In genomic region chr11:6667733-6668374, GRCh38 we compare ENCODE assay signal across 8 cellular contexts. TPM values are rescaled to one million over a fixed set of nuclear protein-coding genes. Genes with fewer than 3 reads are reported as not detected.
A peak's percentile ranks its signal among the peaks of the same experiment; 100 is the strongest.
DNase-seq lines count a peak whose midpoint lies in the region; ATAC-seq and TF ChIP-seq lines count a peak whose summit lies in the region.

No MANE protein-coding gene starts in this region.

- ATAC-seq in HG03342 (IDR thresholded peaks at IDR 0.05; ENCODE audit: unreplicated experiment), result peak; percentile 48
- ATAC-seq in psoas muscle, result no peak

- H3K4me1 Mint-ChIP-seq in activated naive CD4-positive, alpha-beta T cell treated with anti-CD3 and anti-CD28 coated beads for 36 hours (ENCODE audit: low read depth), result peaks cover 63% of the 10 kb centered on the region
- peaks cover 51% of the 10 kb centered on the region for H3K4me1 Mint-ChIP-seq in T-helper 2 cell treated with Interferon-gamma antibody and Interleukin-4, amounts not matched to agents 5 μg/mL and 100 μg/mL, for 36 hours (ENCODE audit: low read depth)

- TF ChIP-seq POLR2A in esophagus squamous epithelium (IDR thresholded peaks at IDR 0.05), result no peak

- no peak overlapping the region for H3K4me3 ChIP-seq in esophagus squamous epithelium
- H3K4me3 ChIP-seq in psoas muscle, result no peak overlapping the region

- WGBS in esophagus squamous epithelium, 2 donors, result 67 to 70% methylated on average over 3 of the region's 3 CpGs
- WGBS in psoas muscle, 3 donors, result 74 to 77% (median 76%) methylated on average over 3 of the region's 3 CpGs

- H3K27ac Mint-ChIP-seq in activated naive CD4-positive, alpha-beta T cell treated with anti-CD3 and anti-CD28 coated beads for 36 hours, result peak overlapping the region; percentile 28
- peak overlapping the region; percentile 38 for H3K27ac Mint-ChIP-seq in T-helper 2 cell treated with Interferon-gamma antibody and Interleukin-4, amounts not matched to agents 5 μg/mL and 100 μg/mL, for 36 hours

- H3K4me1 ChIP-seq in esophagus squamous epithelium (no peaks in the 10 kb centered on the region), psoas muscle (no peaks in the 10 kb centered on the region)

- H3K9me3 Mint-ChIP-seq in activated naive CD4-positive, alpha-beta T cell treated with anti-CD3 and anti-CD28 coated beads for 36 hours, result no peaks in the 10 kb centered on the region
- H3K9me3 Mint-ChIP-seq in T-helper 2 cell treated with Interferon-gamma antibody and Interleukin-4, amounts not matched to agents 5 μg/mL and 100 μg/mL, for 36 hours, result no peaks in the 10 kb centered on the region

- H3K4me3 Mint-ChIP-seq in activated naive CD4-positive, alpha-beta T cell treated with anti-CD3 and anti-CD28 coated beads for 36 hours, result no peak overlapping the region
- no peak overlapping the region for H3K4me3 Mint-ChIP-seq in T-helper 2 cell treated with Interferon-gamma antibody and Interleukin-4, amounts not matched to agents 5 μg/mL and 100 μg/mL, for 36 hours

- no peaks in the 10 kb centered on the region for H3K27me3 Mint-ChIP-seq in activated naive CD4-positive, alpha-beta T cell treated with anti-CD3 and anti-CD28 coated beads for 36 hours (ENCODE audit: low read depth)
- peaks cover 7% of the 10 kb centered on the region for H3K27me3 Mint-ChIP-seq in T-helper 2 cell treated with Interferon-gamma antibody and Interleukin-4, amounts not matched to agents 5 μg/mL and 100 μg/mL, for 36 hours (ENCODE audit: low read depth)

- H3K9me3 ChIP-seq in esophagus squamous epithelium, result no peaks in the 10 kb centered on the region
- no peaks in the 10 kb centered on the region for H3K9me3 ChIP-seq in psoas muscle

- H3K27ac ChIP-seq in esophagus squamous epithelium (no peak overlapping the region), psoas muscle (no peak overlapping the region)

- intact Hi-C loops in activated naive CD4-positive, alpha-beta T cell treated with anti-CD3 and anti-CD28 coated beads for 36 hours (cut with micrococcal nuclease), result loop anchor here (1.0 to 2.0 kb wide), 3 partner anchors 15 to 64 kb away; partner anchors contain the start of genes MRPL17 and TPP1
- intact Hi-C loops in esophagus squamous epithelium (cut with DNase I), result no loop called here
- intact Hi-C loops in psoas muscle (cut with DNase I), result no loop called here

- DNase-seq in activated naive CD4-positive, alpha-beta T cell treated with anti-CD3 and anti-CD28 coated beads for 36 hours, result peak; percentile 59
- DNase-seq in activated naive CD4-positive, alpha-beta T cell (lab: John Stamatoyannopoulos, UW), result no peak
- DNase-seq in T-helper 2 cell treated with Interferon-gamma antibody and Interleukin-4, amounts not matched to agents 5 μg/mL and 100 μg/mL, for 36 hours (ENCODE audit: low spot score), result peak; percentile 47
- DNase-seq in esophagus squamous epithelium (lab: John Stamatoyannopoulos, UW) (no peak), psoas muscle (no peak), DMS79 treated with DMSO at 0.1 percent for 48 hours (lab: John Stamatoyannopoulos, UW) (no peak), DMS153 (lab: John Stamatoyannopoulos, UW) (no peak)

- CTCF ChIA-PET in activated naive CD4-positive, alpha-beta T cell treated with anti-CD3 and anti-CD28 coated beads for 36 hours (lab: Charles Lee), result interaction anchor here (0.6 to 2.5 kb wide), 18 partner anchors 9 to 168 kb away, joined by 3 to 14 read pairs (median 4); partner anchors contain the start of genes ILK, MRPL17 and TAF10

- no peaks in the 10 kb centered on the region for H3K27me3 ChIP-seq in esophagus squamous epithelium
- no peaks in the 10 kb centered on the region for H3K27me3 ChIP-seq in psoas muscle (ENCODE audit: insufficient read depth in 3 of 3, low read length in 2 of 3)

- H3K36me3 Mint-ChIP-seq in activated naive CD4-positive, alpha-beta T cell treated with anti-CD3 and anti-CD28 coated beads for 36 hours (ENCODE audit: low read depth), result no peaks in the 10 kb centered on the region
- peaks cover 12% of the 10 kb centered on the region for H3K36me3 Mint-ChIP-seq in T-helper 2 cell treated with Interferon-gamma antibody and Interleukin-4, amounts not matched to agents 5 μg/mL and 100 μg/mL, for 36 hours (ENCODE audit: low read depth)

- TF ChIP-seq CTCF in esophagus squamous epithelium (IDR thresholded peaks at IDR 0.05) (peak; percentile 14 to 56 (median 46)), psoas muscle (IDR thresholded peaks at IDR 0.05) (peak; percentile 41)

- H3K36me3 ChIP-seq in esophagus squamous epithelium (no peaks in the 10 kb centered on the region), psoas muscle (ENCODE audit: insufficient read depth in 1 of 2, low read depth in 1 of 2) (no peaks in the 10 kb centered on the region)

RNA-seq across cellular contexts. Expression of gene DCHS1, which starts 12.2 kb away (rescaled TPM):
- total RNA-seq in activated naive CD4-positive, alpha-beta T cell treated with anti-CD3 and anti-CD28 coated beads for 36 hours, result under 1 TPM; 0.79 to 0.88 TPM
- total RNA-seq in esophagus squamous epithelium (1 to 10 TPM; 1.1 to 9.9 (median 2.3) TPM), psoas muscle (1 to 10 TPM; 3.2 to 7.2 (median 5.4) TPM)
- polyA plus RNA-seq in psoas muscle, result 1 to 10 TPM in 2 of 3 donors, under 1 TPM in 1; 0.98 to 1.7 (median 1.1) TPM

RNA-seq across cellular contexts. Expression of gene MRPL17, which starts 15.3 kb away (rescaled TPM):
- total RNA-seq in activated naive CD4-positive, alpha-beta T cell treated with anti-CD3 and anti-CD28 coated beads for 36 hours, result 100 to 1,000 TPM in 1 of 2 experiments, 10 to 100 TPM in 1; 99.7 to 102 TPM
- total RNA-seq in esophagus squamous epithelium, result 10 to 100 TPM; 18.9 to 31.8 (median 26.1) TPM
- total RNA-seq in psoas muscle, result 10 to 100 TPM; 27.2 to 44.8 (median 38.8) TPM
- polyA plus RNA-seq in psoas muscle, result 10 to 100 TPM; 43.0 to 95.6 (median 47.0) TPM

RNA-seq across cellular contexts. Expression of gene TPP1, which starts 48.6 kb away (rescaled TPM):
- 10 to 100 TPM; 25.7 to 28.5 TPM for total RNA-seq in activated naive CD4-positive, alpha-beta T cell treated with anti-CD3 and anti-CD28 coated beads for 36 hours
- 10 to 100 TPM; 15.4 to 34.9 (median 27.8) TPM for total RNA-seq in esophagus squamous epithelium
- 10 to 100 TPM; 28.0 to 50.2 (median 35.8) TPM for total RNA-seq in psoas muscle
- 10 to 100 TPM; 11.8 to 30.0 (median 21.6) TPM for polyA plus RNA-seq in psoas muscle

RNA-seq across cellular contexts. Expression of gene TAF10, which starts 55.8 kb away (rescaled TPM):
- 100 to 1,000 TPM; 151 to 156 TPM for total RNA-seq in activated naive CD4-positive, alpha-beta T cell treated with anti-CD3 and anti-CD28 coated beads for 36 hours
- total RNA-seq in esophagus squamous epithelium, result 10 to 100 TPM; 31.9 to 69.2 (median 48.6) TPM
- total RNA-seq in psoas muscle, result 100 to 1,000 TPM in 2 of 4 donors, 10 to 100 TPM in 2; 70.4 to 119 (median 99.5) TPM
- polyA plus RNA-seq in psoas muscle, result 10 to 100 TPM; 67.0 to 80.3 (median 67.1) TPM

Comparison
In these comparisons a context has a peak if more than half of its experiments do, and no peak if none do; other contexts are left out.
1. DNase-seq: peak in activated naive CD4-positive, alpha-beta T cell treated with anti-CD3 and anti-CD28 coated beads for 36 hours (single experiment) and T-helper 2 cell treated with Interferon-gamma antibody and Interleukin-4, amounts not matched to agents 5 μg/mL and 100 μg/mL, for 36 hours (single experiment); none in activated naive CD4-positive, alpha-beta T cell (0 of 4), esophagus squamous epithelium (single experiment), psoas muscle (0 of 2), DMS79 treated with DMSO at 0.1 percent for 48 hours (single experiment) and DMS153 (single experiment).